10 cellular contexts compared by ENCODE assay signal in genomic region chr19:38678891-38679494, GRCh38. TPM values are rescaled to one million over a fixed set of nuclear protein-coding genes. Genes with fewer than 3 reads are reported as not detected.
DNase-seq lines count a peak whose midpoint lies in the region; ATAC-seq, FAIRE-seq and TF ChIP-seq lines count a peak whose summit lies in the region.
"Had no signal": no experiment of that assay in that cellular context is flagged by ENCODE, and none has a peak within 500 bp of the region (broad histone marks: within the 10 kb centered on the region; RNA-seq: fewer than 3 reads in every experiment).

No MANE protein-coding gene starts in this region.

- no peak overlapping the region for H3K9ac ChIP-seq in endothelial cell of umbilical vein (replicated peaks; ENCODE audit: extremely low read depth, insufficient read depth, low read length)

- POLR2A ChIA-PET in endothelial cell of umbilical vein (lab: Charles Lee), result no interaction called here

- H3K4me2 ChIP-seq in endothelial cell of umbilical vein (ENCODE audit: insufficient read depth, low read length), result no peak overlapping the region

- DNase-seq in heart left ventricle, result no peak
- no peak for DNase-seq in left cardiac atrium
- DNase-seq in endothelial cell of umbilical vein (ENCODE audit: low read depth, low spot score), result no peak
- no peak for DNase-seq in vagina (ENCODE audit: extremely low spot score in 2 of 2)
- no peak for DNase-seq in activated naive CD4-positive, alpha-beta T cell (lab: John Stamatoyannopoulos, UW)
- DNase-seq in kidney glomerular epithelial cell (lab: John Stamatoyannopoulos, UW), result no peak
- DNase-seq in ovary, result no peak
- DNase-seq: central memory CD4-positive, alpha-beta T cell; NCI-H1436 treated with DMSO at 0.1 percent for 48 hours had no signal

- no peaks in the 10 kb centered on the region for H4K20me1 ChIP-seq in endothelial cell of umbilical vein (replicated peaks; ENCODE audit: control insufficient read depth, extremely low read depth, insufficient read depth, low read length)

- H3K9me1 ChIP-seq in endothelial cell of umbilical vein (replicated peaks; ENCODE audit: control insufficient read depth, extremely low read depth, insufficient read depth, low read length), result no peaks in the 10 kb centered on the region

- H3K27ac ChIP-seq in heart left ventricle (peak overlapping the region in 10 of 12 donors; percentile 34 to 94 (median 88)), endothelial cell of umbilical vein (ENCODE audit: insufficient read depth, low read depth, low read length) (peak overlapping the region; percentile 71), neutrophil (peak overlapping the region; percentile 61), vagina (peak overlapping the region; percentile 98), ovary (no peak overlapping the region)

- TF ChIP-seq EP300 in ovary (IDR thresholded peaks at IDR 0.05), result no peak

- 72 to 76% (median 75%) methylated on average over 7 of the region's 7 CpGs for WGBS in heart left ventricle, 4 donors
- WGBS in ovary, 3 donors, result 62 to 72% (median 66%) methylated on average over 7 of the region's 7 CpGs

- H3K27me3 ChIP-seq in heart left ventricle (no peaks in the 10 kb centered on the region), endothelial cell of umbilical vein (ENCODE audit: control insufficient read depth in 2 of 2, insufficient read depth in 2 of 2, low read length in 2 of 2) (no peaks in the 10 kb centered on the region), neutrophil (no peaks in the 10 kb centered on the region), vagina (no peaks in the 10 kb centered on the region), ovary (no peaks in the 10 kb centered on the region)

- no peak for TF ChIP-seq POLR2A in heart left ventricle (IDR thresholded peaks at IDR 0.05)
- TF ChIP-seq POLR2A in endothelial cell of umbilical vein (IDR thresholded peaks at IDR 0.05; ENCODE audit: low read depth, low read length), result no peak
- TF ChIP-seq POLR2A in vagina (IDR thresholded peaks at IDR 0.05), result no peak
- TF ChIP-seq POLR2A in ovary (IDR thresholded peaks at IDR 0.05), result no peak

- no peak for FAIRE-seq in endothelial cell of umbilical vein (lab: Jason Lieb, UNC)

- H2AFZ ChIP-seq in endothelial cell of umbilical vein (ENCODE audit: low read depth, low read length), result no peak overlapping the region

- peaks cover 90% of the 10 kb centered on the region for H3K79me2 ChIP-seq in endothelial cell of umbilical vein (ENCODE audit: control insufficient read depth, insufficient read depth, low read length)

- CTCF ChIA-PET in endothelial cell of umbilical vein (lab: Charles Lee), result interaction anchor here (0.7 to 1.1 kb wide), 3 partner anchors 9 to 44 kb away, joined by 3 read pairs; no protein-coding TSS in a partner anchor

- H3K36me3 ChIP-seq in heart left ventricle (peaks cover 0 to 17% (median 7%) of the 10 kb centered on the region in 9 donors), endothelial cell of umbilical vein (ENCODE audit: control insufficient read depth in 2 of 2, extremely low read depth in 1 of 2, insufficient read depth in 2 of 2, low read length in 2 of 2) (peaks cover 0 to 2% of the 10 kb centered on the region in 2 experiments), neutrophil (peaks cover 5% of the 10 kb centered on the region), vagina (no peaks in the 10 kb centered on the region), ovary (no peaks in the 10 kb centered on the region)

- dilution Hi-C loops in endothelial cell of umbilical vein (cut with MboI; ENCODE audit: extremely low pct_ligation_motif_present, low sequenced_read_pairs), result no loop called here

- no peak for ATAC-seq in heart left ventricle
- no peak for ATAC-seq in left cardiac atrium

- H3K4me1 ChIP-seq in heart left ventricle, result peaks cover 27 to 100% (median 94%) of the 10 kb centered on the region in 12 donors
- H3K4me1 ChIP-seq in endothelial cell of umbilical vein (ENCODE audit: control insufficient read depth, extremely low read depth, insufficient read depth, low read length), result peaks cover 61% of the 10 kb centered on the region
- H3K4me1 ChIP-seq in neutrophil (ENCODE audit: control insufficient read depth in 1 of 2, insufficient read depth in 1 of 2, low read depth in 1 of 2, low read length in 1 of 2), result peaks cover 78 to 82% of the 10 kb centered on the region in 2 experiments
- peaks cover 95% of the 10 kb centered on the region for H3K4me1 ChIP-seq in vagina
- peaks cover 45% of the 10 kb centered on the region for H3K4me1 ChIP-seq in ovary (ENCODE audit: insufficient read depth)

- H3K4me3 ChIP-seq in heart left ventricle (no peak overlapping the region), endothelial cell of umbilical vein (replicated peaks in 1 of 3; ENCODE audit: insufficient read depth in 1 of 3, low read depth in 1 of 3, low read length in 3 of 3) (no peak overlapping the region), neutrophil (ENCODE audit: low read depth in 1 of 2, low read length in 1 of 2) (no peak overlapping the region), vagina (no peak overlapping the region), ovary (no peak overlapping the region)

- intact Hi-C loops in heart left ventricle (cut with DNase I), result no loop called here
- intact Hi-C loops in left cardiac atrium (cut with DNase I), result no loop called here
- intact Hi-C loops in endothelial cell of umbilical vein (cut with micrococcal nuclease), result no loop called here
- intact Hi-C loops in vagina (cut with DNase I), result no loop called here
- intact Hi-C loops in ovary (cut with DNase I), result no loop called here

- H3K9me3 ChIP-seq in heart left ventricle (no peaks in the 10 kb centered on the region), endothelial cell of umbilical vein (replicated peaks; ENCODE audit: control insufficient read depth, insufficient read depth, low read length) (no peaks in the 10 kb centered on the region), neutrophil (no peaks in the 10 kb centered on the region), vagina (no peaks in the 10 kb centered on the region), ovary (no peaks in the 10 kb centered on the region)

- TF ChIP-seq CTCF in heart left ventricle (IDR thresholded peaks at IDR 0.05) (no peak), endothelial cell of umbilical vein (IDR thresholded peaks at IDR 0.05; ENCODE audit: extremely low read depth in 1 of 2, insufficient read depth in 1 of 2, low read depth in 1 of 2, low read length in 2 of 2) (no peak), neutrophil (IDR thresholded peaks at IDR 0.05) (no peak), vagina (IDR thresholded peaks at IDR 0.05) (no peak), ovary (IDR thresholded peaks at IDR 0.05) (no peak)

- no TSS peak for BruUV-seq in endothelial cell of umbilical vein (replicated peaks; lab: Mats Ljungman, UMichigan)

TF ChIP-seq in endothelial cell of umbilical vein, 7 proteins besides CTCF, POLR2A, EP300 and RAD21:
- TF ChIP-seq GATA2 (IDR thresholded peaks at IDR 0.05; ENCODE audit: insufficient read depth, insufficient read length, low read depth, low read length) (no peak), EZH2 (IDR thresholded peaks at IDR 0.05; ENCODE audit: borderline replicate concordance, low read depth, low read length, severe bottlenecking) (no peak), JUN (IDR thresholded peaks at IDR 0.05; ENCODE audit: borderline replicate concordance, insufficient read depth, insufficient read length, low read depth) (no peak), FOS (IDR thresholded peaks at IDR 0.05; ENCODE audit: borderline replicate concordance, insufficient read depth, low read length) (no peak)
TF ChIP-seq in endothelial cell of umbilical vein: peak in this region for 0.

RNA-seq across cellular contexts. Expression of gene ACTN4, which starts 31.5 kb away (rescaled TPM):
- 100 to 1,000 TPM; 124 to 307 (median 154) TPM for total RNA-seq in heart left ventricle
- 100 to 1,000 TPM; 100 to 107 TPM for polyA plus RNA-seq in heart left ventricle
- 100 to 1,000 TPM; 160 to 333 TPM for total RNA-seq in left cardiac atrium
- total RNA-seq in endothelial cell of umbilical vein, result 693 and 748 TPM in 2 replicates
- polyA plus RNA-seq in endothelial cell of umbilical vein, result 313 and 329 TPM in 2 replicates
- polyA plus RNA-seq in endothelial cell of umbilical vein (2011; cell fraction: cytosol; rRNA removed), result 293 and 306 TPM in 2 replicates
- 829 and 939 TPM in 2 replicates for polyA plus RNA-seq in endothelial cell of umbilical vein (2011; cell fraction: nucleus; rRNA removed)
- 615 and 712 TPM in 2 replicates for polyA plus RNA-seq in endothelial cell of umbilical vein (2012)
- 461 and 482 TPM in 2 replicates for polyA minus RNA-seq in endothelial cell of umbilical vein
- 78.8 TPM for polyA minus RNA-seq in endothelial cell of umbilical vein (2011; cell fraction: cytosol; rRNA and poly(A)+ RNA removed)
- polyA minus RNA-seq in endothelial cell of umbilical vein (2011; cell fraction: nucleus; rRNA and poly(A)+ RNA removed), result 238 and 273 TPM in 2 replicates
- 513 TPM for total RNA-seq in vagina
- total RNA-seq in ovary, result 100 to 1,000 TPM; 139 to 419 (median 299) TPM
- 100 to 1,000 TPM; 188 to 458 TPM for polyA plus RNA-seq in ovary

Comparison
In these comparisons a context has a peak if more than half of its experiments do, and no peak if none do; other contexts are left out.
1. H3K27ac ChIP-seq: peak in heart left ventricle (10 of 12), endothelial cell of umbilical vein (single experiment), neutrophil (single experiment) and vagina (single experiment); none in ovary (0 of 2).